In genomic region chr15:78006567-78007205, GRCh38 we compare ENCODE assay signal across 14 cellular contexts.
DNase-seq lines count a peak whose midpoint lies in the region; ATAC-seq and TF ChIP-seq lines count a peak whose summit lies in the region.
"Had no signal": no experiment of that assay in that cellular context is flagged by ENCODE, and none has a peak within 500 bp of the region (broad histone marks: within the 10 kb centered on the region; RNA-seq: fewer than 3 reads in every experiment).

No MANE protein-coding gene starts in this region.

- in situ Hi-C loops in mammary epithelial cell (cut with MboI; ENCODE audit: low sequenced_read_pairs in 2 of 2) = no loop called here

- intact Hi-C loops in MCF 10A (cut with micrococcal nuclease) = loop anchor here (5.0 kb wide), 1 partner anchor 61 kb away; no protein-coding TSS in a partner anchor
- intact Hi-C loops in mammary epithelial cell (cut with micrococcal nuclease) = no loop called here
- intact Hi-C loops in colonic mucosa (cut with DNase I) = no loop called here
- intact Hi-C loops in upper lobe of right lung (cut with DNase I) = loop anchor here (10.0 kb wide), 1 partner anchor 68 kb away; the partner anchor contains the start of gene TBC1D2B

- dilution Hi-C loops in mammary epithelial cell (cut with HindIII; ENCODE audit: low sequenced_read_pairs) = no loop called here

- H3K4me3 Mint-ChIP-seq in MCF 10A (ENCODE audit: unreplicated experiment) = peak overlapping the region; percentile 25
- no peak overlapping the region for H3K4me3 Mint-ChIP-seq in naive thymus-derived CD8-positive, alpha-beta T cell
- H3K4me3 Mint-ChIP-seq in GM23338 = no peak overlapping the region

- H3K27me3 Mint-ChIP-seq in MCF 10A (ENCODE audit: insufficient read depth, unreplicated experiment) = no peaks in the 10 kb centered on the region
- H3K27me3 Mint-ChIP-seq in naive thymus-derived CD8-positive, alpha-beta T cell = no peaks in the 10 kb centered on the region
- no peaks in the 10 kb centered on the region for H3K27me3 Mint-ChIP-seq in GM23338 (ENCODE audit: insufficient read depth, low read depth, poor library complexity)

- H3K79me2 ChIP-seq in mammary epithelial cell (ENCODE audit: insufficient read depth, low read length) = no peaks in the 10 kb centered on the region
- H3K79me2 ChIP-seq in GM23338 (replicated peaks; ENCODE audit: insufficient read depth) = no peaks in the 10 kb centered on the region

- H3K9me3 ChIP-seq in mammary epithelial cell (replicated peaks; ENCODE audit: insufficient read depth, low read length) = no peaks in the 10 kb centered on the region
- no peaks in the 10 kb centered on the region for H3K9me3 ChIP-seq in colonic mucosa
- H3K9me3 ChIP-seq in upper lobe of right lung = no peaks in the 10 kb centered on the region
- H3K9me3 ChIP-seq: vagina had no signal

- WGBS in mammary epithelial cell (ENCODE audit: low coverage, missing lambda C conversion rate) = 92% methylated on average over 13 of the region's 13 CpGs

- TF ChIP-seq CTCF in MCF 10A (IDR thresholded peaks at IDR 0.05; ENCODE audit: unreplicated experiment) = no peak
- TF ChIP-seq CTCF in mammary epithelial cell (conservative IDR thresholded peaks at IDR 0.05 in 1 of 2, IDR thresholded peaks at IDR 0.05 in 1 of 2; ENCODE audit: extremely low read depth in 1 of 2, insufficient read depth in 1 of 2, low read depth in 1 of 2, low read length in 2 of 2) = no peak
- TF ChIP-seq CTCF in colonic mucosa (IDR thresholded peaks at IDR 0.05) = no peak
- no peak for TF ChIP-seq CTCF in upper lobe of right lung (IDR thresholded peaks at IDR 0.05)
- no peak for TF ChIP-seq CTCF in GM23338 (conservative IDR thresholded peaks at IDR 0.05; ENCODE audit: low read depth in 2 of 2)

- H3K36me3 Mint-ChIP-seq in MCF 10A (ENCODE audit: insufficient read depth, unreplicated experiment) (peaks cover 74% of the 10 kb centered on the region), GM23338 (ENCODE audit: low read depth) (peaks cover 15% of the 10 kb centered on the region)
- H3K36me3 Mint-ChIP-seq in naive thymus-derived CD8-positive, alpha-beta T cell = peaks cover 0 to 84% (median 7%) of the 10 kb centered on the region in 3 donors

- peaks cover 14% of the 10 kb centered on the region for H3K4me1 ChIP-seq in mammary epithelial cell (ENCODE audit: insufficient read depth, low read length)
- H3K4me1 ChIP-seq in colonic mucosa = peaks cover 9% of the 10 kb centered on the region
- peaks cover 57% of the 10 kb centered on the region for H3K4me1 ChIP-seq in upper lobe of right lung
- 0 out of 2 replicates have a peak, but pooled peaks cover 6% of the 10 kb centered on the region for H3K4me1 ChIP-seq in GM23338 (ENCODE audit: insufficient read depth)

- POLR2A ChIA-PET in MCF 10A (lab: Yijun Ruan, JAX) = interaction anchor here (0.5 to 7.5 kb wide), 6 partner anchors 11 to 69 kb away, joined by 4 to 41 read pairs (median 5); no protein-coding TSS in a partner anchor
- POLR2A ChIA-PET in naive thymus-derived CD8-positive, alpha-beta T cell (lab: Charles Lee) = no interaction called here

- no TSS peak for BruUV-seq in MCF 10A (replicated peaks; lab: Mats Ljungman, UMichigan)
- no TSS peak for BruUV-seq in mammary epithelial cell (replicated peaks; lab: Mats Ljungman, UMichigan)

- H3K9me2 ChIP-seq in GM23338 (ENCODE audit: insufficient read depth) = no peaks in the 10 kb centered on the region

- H4K20me1 ChIP-seq in mammary epithelial cell (ENCODE audit: insufficient read depth, low read length) (no peaks in the 10 kb centered on the region), GM23338 (replicated peaks; ENCODE audit: insufficient read depth) (no peaks in the 10 kb centered on the region)

- DNase-seq in MCF 10A (ENCODE audit: unreplicated experiment) (no peak), mammary epithelial cell (no peak), colonic mucosa (peak; percentile 75), upper lobe of right lung (peak; percentile 76), GM23338 (ENCODE audit: low spot score) (no peak)
- DNase-seq in naive thymus-derived CD8-positive, alpha-beta T cell = no peak
- DNase-seq in activated CD8-positive, alpha-beta memory T cell treated with anti-CD3 and anti-CD28 coated beads, Interleukin-2, amount 50 U/mL, for 48 hours = no peak
- no peak for DNase-seq in stimulated activated naive CD8-positive, alpha-beta T cell treated with anti-CD3 and anti-CD28 coated beads, Interleukin-15, Interleukin-2, amounts not matched to agents 100 U/mL and 50 U/mL, for 24 hours
- DNase-seq: activated CD4-positive, alpha-beta T cell treated with anti-CD3 and anti-CD28 coated beads, Interleukin-2, amount 50 U/mL, for 1 hour; NCI-H2107; SW 1271 had no signal

- ATAC-seq in naive thymus-derived CD8-positive, alpha-beta T cell = no peak
- ATAC-seq in upper lobe of right lung = no peak
- ATAC-seq in stimulated activated naive CD8-positive, alpha-beta T cell treated with anti-CD3 and anti-CD28 coated beads, Interleukin-15, Interleukin-2, amounts not matched to agents 100 U/mL and 50 U/mL, for 24 hours = no peak
- no peak for ATAC-seq in GM23338

- H3K4me1 Mint-ChIP-seq in MCF 10A (ENCODE audit: insufficient read depth, unreplicated experiment) (peaks cover 46% of the 10 kb centered on the region), GM23338 (peaks cover 15% of the 10 kb centered on the region)
- H3K4me1 Mint-ChIP-seq in naive thymus-derived CD8-positive, alpha-beta T cell = peaks cover 0 to 13% (median 7%) of the 10 kb centered on the region in 4 donors

- H3K27ac ChIP-seq in mammary epithelial cell (ENCODE audit: insufficient read depth, low read depth, low read length) = no peak overlapping the region
- no peak overlapping the region for H3K27ac ChIP-seq in colonic mucosa
- H3K27ac ChIP-seq in upper lobe of right lung = peak overlapping the region; percentile 2
- no peak overlapping the region for H3K27ac ChIP-seq in GM23338 (ENCODE audit: low read depth)

- H3K4me3 ChIP-seq in mammary epithelial cell (replicated peaks in 1 of 3; ENCODE audit: insufficient read depth in 1 of 3, low read depth in 2 of 3, low read length in 3 of 3) (no peak overlapping the region), colonic mucosa (no peak overlapping the region), upper lobe of right lung (no peak overlapping the region), GM23338 (no peak overlapping the region)
- H3K4me3 ChIP-seq: coronary artery, smooth muscle cell, vagina had no signal

- no peaks in the 10 kb centered on the region for H3K27me3 ChIP-seq in mammary epithelial cell (ENCODE audit: insufficient read depth, low read length)
- H3K27me3 ChIP-seq in colonic mucosa = no peaks in the 10 kb centered on the region
- H3K27me3 ChIP-seq in upper lobe of right lung = no peaks in the 10 kb centered on the region
- no peaks in the 10 kb centered on the region for H3K27me3 ChIP-seq in GM23338 (ENCODE audit: insufficient read depth)
- H3K27me3 ChIP-seq: vagina had no signal

- no peaks in the 10 kb centered on the region for H3K9me3 Mint-ChIP-seq in MCF 10A (ENCODE audit: unreplicated experiment)
- H3K9me3 Mint-ChIP-seq in naive thymus-derived CD8-positive, alpha-beta T cell = no peaks in the 10 kb centered on the region
- no peaks in the 10 kb centered on the region for H3K9me3 Mint-ChIP-seq in GM23338

- no peak overlapping the region for H3K9ac ChIP-seq in mammary epithelial cell (ENCODE audit: insufficient read depth, low read length)
- no peak overlapping the region for H3K9ac ChIP-seq in colonic mucosa (ENCODE audit: low read depth in 2 of 2, low read length in 2 of 2)

- H3K36me3 ChIP-seq in mammary epithelial cell (ENCODE audit: insufficient read depth, low read length) (no peaks in the 10 kb centered on the region), colonic mucosa (peaks cover 6% of the 10 kb centered on the region), upper lobe of right lung (peaks cover 93% of the 10 kb centered on the region), GM23338 (ENCODE audit: insufficient read depth) (peaks cover 4% of the 10 kb centered on the region; the same call in 1 of the 2 replicates)

- no peaks in the 10 kb centered on the region for H3F3A ChIP-seq in GM23338 (replicated peaks; ENCODE audit: low read depth)

- H3K27ac Mint-ChIP-seq in MCF 10A (ENCODE audit: low read depth, unreplicated experiment) (peak overlapping the region; percentile 90), GM23338 (no peak overlapping the region)
- peak overlapping the region in 6 of 10 donors; percentile 11 to 67 (median 58) for H3K27ac Mint-ChIP-seq in naive thymus-derived CD8-positive, alpha-beta T cell

- CTCF ChIA-PET in MCF 10A (lab: Yijun Ruan, JAX) = interaction anchor here (0.8 to 2.0 kb wide), 6 partner anchors 39 to 805 kb away, joined by 3 to 14 read pairs (median 6); partner anchors contain the start of gene ADAMTS7
- CTCF ChIA-PET in mammary epithelial cell (lab: Charles Lee; ENCODE audit: low non-redundant PET) = no interaction called here

- H3K4me2 ChIP-seq in mammary epithelial cell (ENCODE audit: insufficient read depth, low read depth, low read length) = no peak overlapping the region
- no peak overlapping the region for H3K4me2 ChIP-seq in GM23338
- H3K4me2 ChIP-seq: smooth muscle cell had no signal

- H2AFZ ChIP-seq in mammary epithelial cell (ENCODE audit: low read depth, low read length) = no peak overlapping the region
- H2AFZ ChIP-seq in GM23338 = no peak overlapping the region

TF ChIP-seq in GM23338, 12 proteins besides CTCF, POLR2A, EP300 and RAD21 (continues in another document):
- TF ChIP-seq ZNF331 (CRISPR knock-in tag; IDR thresholded peaks at IDR 0.05; ENCODE audit: low read depth) (no peak), REST (IDR thresholded peaks at IDR 0.05; ENCODE audit: unreplicated experiment) (no peak)

Comparison
In these comparisons a context has a peak if more than half of its experiments do, and no peak if none do; other contexts are left out.
1. intact Hi-C loops: an anchor here in MCF 10A (5.0 kb wide) and upper lobe of right lung (10.0 kb wide); none called in mammary epithelial cell and colonic mucosa.
2. DNase-seq: peak in colonic mucosa (single experiment) and upper lobe of right lung (single experiment); none in MCF 10A (single experiment), mammary epithelial cell (single experiment), naive thymus-derived CD8-positive, alpha-beta T cell (0 of 10), activated CD8-positive, alpha-beta memory T cell treated with anti-CD3 and anti-CD28 coated beads, Interleukin-2, amount 50 U/mL, for 48 hours (single experiment), stimulated activated naive CD8-positive, alpha-beta T cell treated with anti-CD3 and anti-CD28 coated beads, Interleukin-15, Interleukin-2, amounts not matched to agents 100 U/mL and 50 U/mL, for 24 hours (single experiment) and GM23338 (single experiment).